Comparison of ENCODE assay signal across 8 cellular contexts in genomic region chr4:121824171-121824527, GRCh38. TPM values are rescaled to one million over a fixed set of nuclear protein-coding genes. Genes with fewer than 3 reads are reported as not detected.
DNase-seq lines count a peak whose midpoint lies in the region; ATAC-seq and TF ChIP-seq lines count a peak whose summit lies in the region.

No MANE protein-coding gene starts in this region.

- H3K4me3 ChIP-seq in SK-N-SH (ENCODE audit: low read depth in 2 of 2, low read length in 1 of 2) (peak overlapping the region; percentile 80 to 86), right cardiac atrium (ENCODE audit: low read length) (peak overlapping the region; percentile 71), stomach (peak overlapping the region; percentile 56 to 95 (median 70))

- H3K4me2 ChIP-seq in SK-N-SH = peak overlapping the region; percentile 94

- H3K4me3 Mint-ChIP-seq in T-helper 17 cell = peak overlapping the region; percentile 92

- H3K27ac ChIP-seq in SK-N-SH (ENCODE audit: low read depth in 2 of 2, low read length in 1 of 2) = peak overlapping the region; percentile 63 to 84
- H3K27ac ChIP-seq in right cardiac atrium (ENCODE audit: low read length) = peak overlapping the region; percentile 61
- peak overlapping the region; percentile 63 to 85 (median 76) for H3K27ac ChIP-seq in stomach

- intact Hi-C loops in right cardiac atrium (cut with DNase I) (no loop called here), stomach (cut with DNase I; ENCODE audit: low total_unique reads) (no loop called here)

- H3F3A ChIP-seq in SK-N-SH (replicated peaks; ENCODE audit: insufficient read depth) = peaks cover 65% of the 10 kb centered on the region

- WGBS in SK-N-SH (ENCODE audit: low lambda C conversion rate) = 14% methylated on average over 8 of the region's 8 CpGs
- WGBS in right cardiac atrium = 5% methylated on average over 8 of the region's 8 CpGs
- 2 to 5% (median 4%) methylated on average over 8 of the region's 8 CpGs for WGBS in stomach, 5 donors

- peak overlapping the region; percentile 90 for H3K27ac Mint-ChIP-seq in T-helper 17 cell

- peaks cover 38 to 43% of the 10 kb centered on the region in 2 experiments for H3K36me3 ChIP-seq in SK-N-SH (replicated peaks in 1 of 2; ENCODE audit: control insufficient read depth in 1 of 2, insufficient read depth in 2 of 2, low read length in 1 of 2)
- H3K36me3 ChIP-seq in stomach = peaks cover 0 to 32% (median 18%) of the 10 kb centered on the region in 4 donors

- TF ChIP-seq CTCF in SK-N-SH (IDR thresholded peaks at IDR 0.05) = no peak
- no peak for TF ChIP-seq CTCF in stomach (IDR thresholded peaks at IDR 0.05)
- TF ChIP-seq CTCF in omental fat pad (IDR thresholded peaks at IDR 0.05) = no peak

- H2AFZ ChIP-seq in SK-N-SH (ENCODE audit: low read depth) = peak overlapping the region; percentile 77

- TF ChIP-seq EP300 in SK-N-SH (IDR thresholded peaks at IDR 0.05; ENCODE audit: borderline replicate concordance in 1 of 2, low read depth in 1 of 2, low read length in 1 of 2) (no peak), stomach (IDR thresholded peaks at IDR 0.05) (no peak)

- no peak for DNase-seq in SK-N-SH
- no peak for DNase-seq in T-helper 17 cell
- DNase-seq in right cardiac atrium = no peak
- no peak for DNase-seq in stomach
- DNase-seq in omental fat pad (ENCODE audit: low spot score) = no peak
- DNase-seq in midbrain (lab: John Stamatoyannopoulos, UW) = no peak
- no peak for DNase-seq in UCSD-AML1 (lab: John Stamatoyannopoulos, UW; ENCODE audit: unreplicated experiment)

- peaks cover 46% of the 10 kb centered on the region for H3K79me2 ChIP-seq in SK-N-SH (ENCODE audit: insufficient read depth)

- no peak for TF ChIP-seq POLR2A in stomach (IDR thresholded peaks at IDR 0.05)

- no peaks in the 10 kb centered on the region for H3K27me3 ChIP-seq in SK-N-SH (ENCODE audit: insufficient read depth)
- no peaks in the 10 kb centered on the region for H3K27me3 ChIP-seq in right cardiac atrium (ENCODE audit: control insufficient read depth, insufficient read depth)
- H3K27me3 ChIP-seq in stomach = no peaks in the 10 kb centered on the region

- H3K9ac ChIP-seq in SK-N-SH = peak overlapping the region; percentile 84

- no peaks in the 10 kb centered on the region; the same call in 1 of the 2 replicates for H4K20me1 ChIP-seq in SK-N-SH (ENCODE audit: insufficient read depth)

- no peaks in the 10 kb centered on the region for H3K9me2 ChIP-seq in SK-N-SH

- POLR2A ChIA-PET in SK-N-SH (lab: Yijun Ruan, JAX) = interaction anchor here (1.3 kb wide), 1 partner anchor 23 kb away, joined by 9 read pairs; the partner anchor contains the start of gene EXOSC9

- H3K4me1 ChIP-seq in SK-N-SH (ENCODE audit: control insufficient read depth in 1 of 2, insufficient read depth in 2 of 2, low read depth in 1 of 2, low read length in 1 of 2) (peaks cover 12 to 18% of the 10 kb centered on the region in 2 experiments; a peak in 3 of 4 replicates), right cardiac atrium (ENCODE audit: control insufficient read depth, insufficient read depth, low read length) (no peaks in the 10 kb centered on the region), stomach (peaks cover 9 to 33% (median 16%) of the 10 kb centered on the region in 4 donors)

- H3K9me3 ChIP-seq in SK-N-SH (no peaks in the 10 kb centered on the region; the same call in 1 of the 2 replicates), T-helper 17 cell (ENCODE audit: control insufficient read depth, low read length, poor library complexity, severe bottlenecking) (no peaks in the 10 kb centered on the region), right cardiac atrium (ENCODE audit: control insufficient read depth, low read length) (no peaks in the 10 kb centered on the region), stomach (no peaks in the 10 kb centered on the region)

- H3K36me3 Mint-ChIP-seq in T-helper 17 cell (ENCODE audit: low read depth) = no peaks in the 10 kb centered on the region

- CTCF ChIA-PET in SK-N-SH (lab: Yijun Ruan, JAX) = interaction anchor here (1.2 to 2.1 kb wide), 3 partner anchors 12 to 362 kb away, joined by 3 to 9 read pairs (median 3); no protein-coding TSS in a partner anchor

- peaks cover 16% of the 10 kb centered on the region for H3K4me1 Mint-ChIP-seq in T-helper 17 cell

- H3K27me3 Mint-ChIP-seq in T-helper 17 cell = no peaks in the 10 kb centered on the region

- no peak for TF ChIP-seq RAD21 in SK-N-SH (IDR thresholded peaks at IDR 0.05; ENCODE audit: low read length)

- ATAC-seq in SK-N-SH treated with all-trans-retinoic acid at 6 μM for 48 hours (no peak), T-helper 17 cell (no peak), right cardiac atrium (no peak), omental fat pad (ENCODE audit: low FRiP score) (no peak)

TF ChIP-seq in SK-N-SH treated with all-trans-retinoic acid at 6 μM for 48 hours, 23 proteins besides CTCF, POLR2A, EP300 and RAD21:
- TF ChIP-seq POU6F1 (CRISPR knock-in tag; IDR thresholded peaks at IDR 0.05; ENCODE audit: borderline replicate concordance, low read depth) = no peak
- TF ChIP-seq ZC3H10 (CRISPR knock-in tag; IDR thresholded peaks at IDR 0.05) = no peak
- no peak for TF ChIP-seq ZNF8 (CRISPR knock-in tag; IDR thresholded peaks at IDR 0.05)
- no peak for TF ChIP-seq ARNTL (CRISPR knock-in tag; IDR thresholded peaks at IDR 0.05; ENCODE audit: borderline replicate concordance, low read depth)
- TF ChIP-seq BACH2 (CRISPR knock-in tag; IDR thresholded peaks at IDR 0.05; ENCODE audit: borderline replicate concordance) = no peak
- no peak for TF ChIP-seq ZFP30 (CRISPR knock-in tag; IDR thresholded peaks at IDR 0.05)
- no peak for TF ChIP-seq ZNF565 (CRISPR knock-in tag; conservative IDR thresholded peaks at IDR 0.05; ENCODE audit: low read depth)
- no peak for TF ChIP-seq ESRRG (CRISPR knock-in tag; IDR thresholded peaks at IDR 0.05)
- TF ChIP-seq CSRNP3 (CRISPR knock-in tag; IDR thresholded peaks at IDR 0.05) = no peak
TF ChIP-seq in SK-N-SH treated with all-trans-retinoic acid at 6 μM for 48 hours: peak in this region for 0.

RNA-seq across cellular contexts. Expression of gene CCNA2, which starts 0.5 kb away (rescaled TPM):
- 23.0 and 23.8 TPM in 2 replicates for polyA plus RNA-seq in SK-N-SH (2012; rRNA removed)
- polyA plus RNA-seq in SK-N-SH (2012; cell fraction: cytosol; rRNA removed) = 27.7 and 29.2 TPM in 2 replicates
- polyA plus RNA-seq in SK-N-SH (2012; cell fraction: nucleus; rRNA removed) = 10.8 and 15.6 TPM in 2 replicates
- total RNA-seq in T-helper 17 cell = under 1 TPM; 0.25 to 0.57 TPM
- total RNA-seq in right cardiac atrium = 1 to 10 TPM in 2 of 4 donors, under 1 TPM in 2; 0.36 to 1.7 (median 1.1) TPM
- polyA plus RNA-seq in right cardiac atrium = 0.43 TPM
- total RNA-seq in stomach = 10 to 100 TPM in 2 of 5 donors, 1 to 10 TPM in 2, not detected in 1; 3.6 to 14.2 (median 10.1) TPM
- 1 to 10 TPM; 2.0 to 8.8 (median 4.8) TPM for polyA plus RNA-seq in stomach
- total RNA-seq in omental fat pad = 1 to 10 TPM in 2 of 4 donors, under 1 TPM in 2; 0.44 to 5.5 (median 3.0) TPM

RNA-seq across cellular contexts. Expression of gene EXOSC9, which starts 23.0 kb away (rescaled TPM):
- polyA plus RNA-seq in SK-N-SH (2012; rRNA removed) = 38.8 and 49.5 TPM in 2 replicates
- polyA plus RNA-seq in SK-N-SH (2012; cell fraction: cytosol; rRNA removed) = 50.8 and 60.6 TPM in 2 replicates
- 28.9 and 68.8 TPM in 2 replicates for polyA plus RNA-seq in SK-N-SH (2012; cell fraction: nucleus; rRNA removed)
- 10 to 100 TPM; 57.6 to 58.8 TPM for total RNA-seq in T-helper 17 cell
- total RNA-seq in right cardiac atrium = 10 to 100 TPM; 11.1 to 16.5 (median 13.0) TPM
- 19.9 TPM for polyA plus RNA-seq in right cardiac atrium
- 100 to 1,000 TPM in 1 of 5 donors, 10 to 100 TPM in 4; 10.4 to 162 (median 34.5) TPM for total RNA-seq in stomach
- polyA plus RNA-seq in stomach = 10 to 100 TPM; 16.4 to 22.0 (median 18.6) TPM
- 10 to 100 TPM; 12.6 to 35.9 (median 23.5) TPM for total RNA-seq in omental fat pad

RNA-seq across cellular contexts. Expression of gene BBS7, which starts 46.1 kb away (rescaled TPM):
- polyA plus RNA-seq in SK-N-SH (2012; rRNA removed) (24.3 and 27.3 TPM in 2 replicates), right cardiac atrium (3.5 TPM), stomach (1 to 10 TPM; 6.7 to 8.7 (median 7.8) TPM)
- 26.6 and 26.8 TPM in 2 replicates for polyA plus RNA-seq in SK-N-SH (2012; cell fraction: cytosol; rRNA removed)
- polyA plus RNA-seq in SK-N-SH (2012; cell fraction: nucleus; rRNA removed) = 23.3 and 26.5 TPM in 2 replicates
- total RNA-seq in T-helper 17 cell (1 to 10 TPM; 5.1 to 5.6 TPM), right cardiac atrium (10 to 100 TPM in 1 of 4 donors, 1 to 10 TPM in 3; 5.8 to 10.2 (median 8.2) TPM), stomach (10 to 100 TPM; 10.3 to 22.2 (median 19.3) TPM), omental fat pad (10 to 100 TPM in 2 of 4 donors, 1 to 10 TPM in 2; 6.2 to 11.2 (median 10.0) TPM)

RNA-seq across cellular contexts. Expression of gene SMIM43, which starts 59.2 kb away (rescaled TPM):
- polyA plus RNA-seq in SK-N-SH (2012; rRNA removed) (37.2 and 59.1 TPM in 2 replicates), right cardiac atrium (0.07 TPM), stomach (under 1 TPM in 2 of 3 donors, not detected in 1; 0.10 to 0.31 TPM)
- polyA plus RNA-seq in SK-N-SH (2012; cell fraction: cytosol; rRNA removed) = 50.5 and 56.0 TPM in 2 replicates
- 59.9 and 106 TPM in 2 replicates for polyA plus RNA-seq in SK-N-SH (2012; cell fraction: nucleus; rRNA removed)
- total RNA-seq in T-helper 17 cell (not detected), right cardiac atrium (under 1 TPM in 1 of 4 donors, not detected in 3; 0.12 TPM), stomach (under 1 TPM in 1 of 5 donors, not detected in 4; 0.18 TPM), omental fat pad (under 1 TPM in 2 of 4 donors, not detected in 2; 0.24 to 0.37 TPM)
